Comparison of ENCODE assay signal across 1 cellular context in the genomic region with DNA sequence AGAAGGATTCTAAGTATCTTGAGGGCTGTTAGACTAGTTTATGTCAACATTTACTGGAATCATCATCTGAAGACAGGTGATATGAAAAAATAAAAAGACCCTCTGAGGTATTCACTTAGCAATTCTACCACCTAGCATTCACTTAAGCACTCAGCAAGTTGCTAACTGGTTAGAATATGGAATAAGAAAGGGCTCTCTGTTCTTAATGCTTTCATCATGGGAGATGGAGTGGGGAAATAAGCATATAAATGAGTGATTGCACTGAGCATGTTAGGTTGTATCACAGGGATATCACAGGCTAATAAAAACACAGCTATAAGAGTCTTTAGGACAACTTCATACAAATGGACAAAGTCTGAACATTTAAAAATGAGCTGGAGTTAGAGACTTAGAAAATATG.
TF ChIP-seq lines count a peak whose summit lies in the region.

No MANE protein-coding gene starts in this region.

TF ChIP-seq in GM23338, 12 proteins besides CTCF, POLR2A, EP300 and RAD21 (continued from another document):
- TF ChIP-seq, protein P1, sequence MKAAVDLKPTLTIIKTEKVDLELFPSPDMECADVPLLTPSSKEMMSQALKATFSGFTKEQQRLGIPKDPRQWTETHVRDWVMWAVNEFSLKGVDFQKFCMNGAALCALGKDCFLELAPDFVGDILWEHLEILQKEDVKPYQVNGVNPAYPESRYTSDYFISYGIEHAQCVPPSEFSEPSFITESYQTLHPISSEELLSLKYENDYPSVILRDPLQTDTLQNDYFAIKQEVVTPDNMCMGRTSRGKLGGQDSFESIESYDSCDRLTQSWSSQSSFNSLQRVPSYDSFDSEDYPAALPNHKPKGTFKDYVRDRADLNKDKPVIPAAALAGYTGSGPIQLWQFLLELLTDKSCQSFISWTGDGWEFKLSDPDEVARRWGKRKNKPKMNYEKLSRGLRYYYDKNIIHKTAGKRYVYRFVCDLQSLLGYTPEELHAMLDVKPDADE (IDR thresholded peaks at IDR 0.05), result no peak
- TF ChIP-seq NANOG (IDR thresholded peaks at IDR 0.05; ENCODE audit: borderline replicate concordance), result peak; percentile 76; the same call in 1 of the 2 replicates
